Comparison of ENCODE assay signal across 9 cellular contexts in the genomic region with DNA sequence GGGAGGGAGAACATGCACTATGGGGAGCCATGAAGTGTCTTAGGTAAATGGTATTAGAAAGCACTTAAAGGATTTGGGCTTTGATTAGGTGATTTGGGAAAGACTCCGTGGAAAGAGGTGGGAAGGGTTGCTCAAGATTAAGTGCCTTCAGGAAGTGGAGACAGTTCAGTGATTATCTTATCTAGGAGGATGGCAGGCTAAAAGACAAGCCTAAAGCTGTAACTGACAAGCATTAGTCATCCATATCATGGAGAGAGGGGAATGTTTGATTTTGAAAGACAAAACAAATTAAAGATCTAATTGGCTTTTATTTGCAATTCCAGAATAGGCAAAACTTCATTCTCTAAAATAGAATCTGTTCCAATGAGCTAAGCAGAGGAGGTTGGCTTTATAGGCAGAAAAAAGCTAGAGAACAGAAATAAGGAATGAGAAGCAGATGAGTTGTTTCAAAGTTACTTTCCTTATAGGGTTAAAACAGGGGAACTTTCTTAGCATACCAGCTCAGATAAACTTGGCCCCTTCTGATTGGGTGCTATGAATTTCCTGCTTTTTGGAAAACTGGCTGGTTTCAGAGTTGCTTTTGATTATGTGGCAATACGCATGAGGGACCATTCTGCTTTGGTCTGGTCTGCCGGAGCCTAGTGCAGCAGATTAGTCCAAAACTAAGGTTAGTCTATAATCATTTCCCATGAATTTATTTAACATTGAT. TPM values are rescaled to one million over a fixed set of nuclear protein-coding genes. Genes with fewer than 3 reads are reported as not detected.
DNase-seq lines count a peak whose midpoint lies in the region; ATAC-seq and TF ChIP-seq lines count a peak whose summit lies in the region.
"Had no signal": no experiment of that assay in that cellular context is flagged by ENCODE, and none has a peak within 500 bp of the region (broad histone marks: within the 10 kb centered on the region; RNA-seq: fewer than 3 reads in every experiment).

No MANE protein-coding gene starts in this region.

- H3K27ac Mint-ChIP-seq in activated T-helper 1 cell treated with anti-CD3 and anti-CD28 coated beads, Interleukin-12 subunit alpha, Interleukin-12 subunit beta, Interleukin-2, Interleukin-4 antibody, amounts not matched to agents 30 ng/mL and 10 ng/mL and 1 ng/mL, durations not matched to agents 14 hours and 24 hours and 36 hours = no peak overlapping the region

- no peaks in the 10 kb centered on the region for H3K9me3 Mint-ChIP-seq in activated T-helper 1 cell treated with anti-CD3 and anti-CD28 coated beads, Interleukin-12 subunit alpha, Interleukin-12 subunit beta, Interleukin-2, Interleukin-4 antibody, amounts not matched to agents 30 ng/mL and 10 ng/mL and 1 ng/mL, durations not matched to agents 14 hours and 24 hours and 36 hours

- no peak for ATAC-seq in HG03280 (IDR thresholded peaks at IDR 0.05; ENCODE audit: unreplicated experiment)

- H3K9me3 ChIP-seq in A673 (ENCODE audit: low read depth, low read length, poor library complexity, severe bottlenecking) (no peaks in the 10 kb centered on the region), iPS-15b (ENCODE audit: control insufficient read depth, insufficient read depth, low read length) (no peaks in the 10 kb centered on the region)

- no peak for TF ChIP-seq CTCF in A673 (conservative IDR thresholded peaks at IDR 0.05; ENCODE audit: low read depth, low read length)

- CTCF ChIA-PET in A673 (lab: Charles Lee) = no interaction called here

- peak overlapping the region; percentile 79 for H3K4me3 ChIP-seq in A673 (ENCODE audit: low read depth, low read length, poor library complexity, severe bottlenecking)
- H3K4me3 ChIP-seq in iPS-15b (ENCODE audit: low read depth, low read length) = peak overlapping the region; percentile 100

- peak overlapping the region; percentile 84 for H3K27ac ChIP-seq in A673 (ENCODE audit: low read depth, low read length, poor library complexity, severe bottlenecking)

- DNase-seq in A673 (ENCODE audit: low spot score) (no peak), EH (ENCODE audit: low read depth) (peak; percentile 88), DMS 273 (lab: John Stamatoyannopoulos, UW; ENCODE audit: unreplicated experiment) (no peak), SHP77 treated with DMSO at 0.1 percent for 48 hours (lab: John Stamatoyannopoulos, UW) (no peak), globus pallidus (ENCODE audit: low spot score) (no peak)
- no peak for DNase-seq in activated T-helper 1 cell treated with anti-CD3 and anti-CD28 coated beads, Interleukin-12 subunit alpha, Interleukin-12 subunit beta, Interleukin-2, Interleukin-4 antibody, amounts not matched to agents 30 ng/mL and 10 ng/mL and 1 ng/mL, durations not matched to agents 14 hours and 24 hours and 36 hours (ENCODE audit: low spot score)
- DNase-seq: SIG-M5 had no signal

- peaks cover 14% of the 10 kb centered on the region for H3K36me3 ChIP-seq in A673 (ENCODE audit: insufficient read depth, low read length, poor library complexity, severe bottlenecking)
- no peaks in the 10 kb centered on the region for H3K36me3 ChIP-seq in iPS-15b (ENCODE audit: control insufficient read depth, insufficient read depth, low read length)

- peak overlapping the region; percentile 93 for H3K4me3 Mint-ChIP-seq in activated T-helper 1 cell treated with anti-CD3 and anti-CD28 coated beads, Interleukin-12 subunit alpha, Interleukin-12 subunit beta, Interleukin-2, Interleukin-4 antibody, amounts not matched to agents 30 ng/mL and 10 ng/mL and 1 ng/mL, durations not matched to agents 14 hours and 24 hours and 36 hours

- intact Hi-C loops in A673 (cut with micrococcal nuclease; ENCODE audit: unreplicated experiment) = no loop called here
- intact Hi-C loops in activated T-helper 1 cell treated with anti-CD3 and anti-CD28 coated beads, Interleukin-12 subunit alpha, Interleukin-12 subunit beta, Interleukin-2, Interleukin-4 antibody, amounts not matched to agents 30 ng/mL and 10 ng/mL and 1 ng/mL, durations not matched to agents 14 hours and 24 hours and 36 hours (cut with micrococcal nuclease) = loop anchor here (10.0 kb wide), 1 partner anchor 269 kb away; no protein-coding TSS in a partner anchor

- H3K9ac ChIP-seq in iPS-15b (ENCODE audit: low read depth, low read length) = no peak overlapping the region

- peaks cover 7% of the 10 kb centered on the region for H3K36me3 Mint-ChIP-seq in activated T-helper 1 cell treated with anti-CD3 and anti-CD28 coated beads, Interleukin-12 subunit alpha, Interleukin-12 subunit beta, Interleukin-2, Interleukin-4 antibody, amounts not matched to agents 30 ng/mL and 10 ng/mL and 1 ng/mL, durations not matched to agents 14 hours and 24 hours and 36 hours (ENCODE audit: low read depth)

- no peaks in the 10 kb centered on the region for H3K27me3 Mint-ChIP-seq in activated T-helper 1 cell treated with anti-CD3 and anti-CD28 coated beads, Interleukin-12 subunit alpha, Interleukin-12 subunit beta, Interleukin-2, Interleukin-4 antibody, amounts not matched to agents 30 ng/mL and 10 ng/mL and 1 ng/mL, durations not matched to agents 14 hours and 24 hours and 36 hours (ENCODE audit: insufficient read depth)

- H3K4me1 Mint-ChIP-seq in activated T-helper 1 cell treated with anti-CD3 and anti-CD28 coated beads, Interleukin-12 subunit alpha, Interleukin-12 subunit beta, Interleukin-2, Interleukin-4 antibody, amounts not matched to agents 30 ng/mL and 10 ng/mL and 1 ng/mL, durations not matched to agents 14 hours and 24 hours and 36 hours (ENCODE audit: low read depth) = peaks cover 38% of the 10 kb centered on the region

- H3K27me3 ChIP-seq in A673 (replicated peaks; ENCODE audit: insufficient read depth, low read depth, low read length, poor library complexity) (no peaks in the 10 kb centered on the region), iPS-15b (ENCODE audit: control insufficient read depth, insufficient read depth, low read length) (no peaks in the 10 kb centered on the region)

- POLR2A ChIA-PET in A673 (lab: Charles Lee; ENCODE audit: low non-redundant PET) = no interaction called here

- BruUV-seq in A673 (replicated peaks; lab: Mats Ljungman, UMichigan) = no TSS peak

- H3K4me1 ChIP-seq in A673 (ENCODE audit: insufficient read depth, low read length, poor library complexity, severe bottlenecking) (peaks cover 14% of the 10 kb centered on the region), iPS-15b (ENCODE audit: control insufficient read depth, insufficient read depth, low read length) (peaks cover 13% of the 10 kb centered on the region)

RNA-seq across cellular contexts. Expression of gene DIAPH3, which starts 1.8 kb away (rescaled TPM):
- total RNA-seq in A673 (2021) = 62.3 and 65.7 TPM in 2 replicates
- 22.8 and 24.6 TPM in 2 replicates for total RNA-seq in activated T-helper 1 cell treated with anti-CD3 and anti-CD28 coated beads, Interleukin-12 subunit alpha, Interleukin-12 subunit beta, Interleukin-2, Interleukin-4 antibody, amounts not matched to agents 30 ng/mL and 10 ng/mL and 1 ng/mL, durations not matched to agents 14 hours and 24 hours and 36 hours
